9 cellular contexts compared by ENCODE assay signal in the genomic region with DNA sequence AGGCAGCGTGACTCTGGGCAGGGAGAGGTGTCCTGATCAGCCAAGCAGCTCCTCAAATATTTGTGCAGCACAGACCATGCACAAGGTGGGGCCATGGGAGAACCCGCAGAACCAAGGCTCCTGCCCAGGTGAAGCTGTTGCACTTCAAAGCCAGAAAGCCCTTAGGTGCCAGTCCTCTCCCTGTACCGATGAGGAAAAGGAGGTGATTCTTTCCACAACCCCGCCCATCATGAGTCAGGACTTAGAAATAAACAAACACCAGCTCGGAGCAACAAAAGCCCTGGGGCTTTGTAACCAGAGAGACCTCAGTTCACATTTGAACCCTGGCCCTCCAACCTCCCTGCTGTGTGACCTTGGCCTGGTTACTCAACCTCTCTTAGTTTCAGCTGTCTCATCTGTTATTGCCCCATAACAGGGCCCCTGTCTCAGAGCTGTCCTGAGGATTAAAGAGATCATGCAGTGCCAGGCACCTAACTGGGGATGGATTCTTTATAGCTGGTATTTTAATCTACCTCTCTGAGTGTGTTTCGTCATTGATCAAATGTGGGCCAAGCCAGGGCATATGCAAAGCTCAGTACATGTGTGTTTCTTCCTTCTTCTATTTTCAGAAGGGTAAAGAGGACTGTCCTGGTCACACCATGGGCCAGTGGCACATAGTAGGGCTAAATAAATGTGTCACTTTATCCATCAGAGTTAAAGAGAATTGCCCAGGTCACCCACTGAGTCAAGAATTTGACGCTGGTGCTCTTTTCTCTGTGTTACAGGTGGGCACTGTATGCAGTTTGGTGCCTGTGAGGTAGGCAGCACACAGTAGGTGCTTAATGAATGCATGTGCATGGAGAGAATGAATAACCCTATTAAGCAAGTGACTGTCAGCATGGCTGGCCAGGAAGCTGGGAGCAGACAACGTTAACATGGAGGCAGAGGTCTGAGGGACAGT. TPM values are rescaled to one million over a fixed set of nuclear protein-coding genes. Genes with fewer than 3 reads are reported as not detected.
A peak's percentile ranks its signal among the peaks of the same experiment; 100 is the strongest.
DNase-seq lines count a peak whose midpoint lies in the region; ATAC-seq and TF ChIP-seq lines count a peak whose summit lies in the region.
"Had no signal": no experiment of that assay in that cellular context is flagged by ENCODE, and none has a peak within 500 bp of the region (broad histone marks: within the 10 kb centered on the region; RNA-seq: fewer than 3 reads in every experiment).

No MANE protein-coding gene starts in this region.

- no peaks in the 10 kb centered on the region for H3K4me1 Mint-ChIP-seq in activated T-helper 2 cell treated with anti-CD3 and anti-CD28 coated beads, Interferon-gamma antibody, Interleukin-2, Interleukin-4, amounts not matched to agents 10 μg/mL and 5 μg/mL and 100 μg/mL, durations not matched to agents 14 hours and 24 hours and 36 hours (ENCODE audit: low read depth)

- TF ChIP-seq POLR2A in upper lobe of left lung (IDR thresholded peaks at IDR 0.05), result no peak

- peaks cover 7% of the 10 kb centered on the region; the same call in 1 of the 2 replicates for H3K4me1 ChIP-seq in Panc1 (ENCODE audit: control insufficient read depth, insufficient read depth, low read length)
- peaks cover 0 to 9% (median 0%) of the 10 kb centered on the region in 4 donors for H3K4me1 ChIP-seq in upper lobe of left lung

- no peaks in the 10 kb centered on the region for H3K27me3 Mint-ChIP-seq in activated T-helper 2 cell treated with anti-CD3 and anti-CD28 coated beads, Interferon-gamma antibody, Interleukin-2, Interleukin-4, amounts not matched to agents 10 μg/mL and 5 μg/mL and 100 μg/mL, durations not matched to agents 14 hours and 24 hours and 36 hours (ENCODE audit: low read depth)

- H3K36me3 ChIP-seq in Panc1 (ENCODE audit: control insufficient read depth, insufficient read depth, low read length), result no peaks in the 10 kb centered on the region
- no peaks in the 10 kb centered on the region for H3K36me3 ChIP-seq in upper lobe of left lung

- in situ Hi-C loops in Panc1 (cut with HindIII; ENCODE audit: low pct_unique_long_range_greater_than_20kb, low sequenced_read_pairs), result no loop called here

- H3K27ac ChIP-seq in Panc1 (ENCODE audit: low read length) (no peak overlapping the region), upper lobe of left lung (peak overlapping the region; percentile 17 to 56 (median 40))

- no TSS peak for BruUV-seq in Panc1 (replicated peaks; lab: Mats Ljungman, UMichigan)

- TF ChIP-seq CTCF in Panc1 (IDR thresholded peaks at IDR 0.05) (no peak), foreskin fibroblast (IDR thresholded peaks at IDR 0.05; ENCODE audit: low read depth, low read length) (no peak), upper lobe of left lung (IDR thresholded peaks at IDR 0.05) (no peak)

- H3K27ac Mint-ChIP-seq in activated T-helper 2 cell treated with anti-CD3 and anti-CD28 coated beads, Interferon-gamma antibody, Interleukin-2, Interleukin-4, amounts not matched to agents 10 μg/mL and 5 μg/mL and 100 μg/mL, durations not matched to agents 14 hours and 24 hours and 36 hours, result no peak overlapping the region
- H3K27ac Mint-ChIP-seq: activated naive CD4-positive, alpha-beta T cell treated with anti-CD3 and anti-CD28 coated beads for 36 hours had no signal

- no peak overlapping the region for H3K4me3 ChIP-seq in Panc1 (ENCODE audit: low read depth in 2 of 2, low read length in 2 of 2)
- no peak overlapping the region for H3K4me3 ChIP-seq in foreskin fibroblast (ENCODE audit: low read depth in 1 of 2, low read length in 2 of 2)
- H3K4me3 ChIP-seq in upper lobe of left lung, result no peak overlapping the region

- ATAC-seq in Panc1, result peak; percentile 70
- peak in 1 of 2 donors; percentile 50 for ATAC-seq in upper lobe of left lung (ENCODE audit: low FRiP score in 2 of 2)
- ATAC-seq in Right ventricle myocardium superior (ENCODE audit: poor library complexity), result no peak

- POLR2A ChIA-PET in Panc1 (lab: Charles Lee), result interaction anchor here (0.5 to 0.7 kb wide), 2 partner anchors 12 to 46 kb away, joined by 3 to 7 read pairs; no protein-coding TSS in a partner anchor

- WGBS in upper lobe of left lung, 2 donors, result 56 to 84% methylated on average over 4 to 8 of the region's 8 CpGs

- DNase-seq in SIG-M5 treated with dmso at 0.1 percent for 504 hours (lab: John Stamatoyannopoulos, UW; ENCODE audit: unreplicated experiment) (peak; percentile 52), SIG-M5 (lab: John Stamatoyannopoulos, UW) (no peak), Panc1 (ENCODE audit: low read depth, low spot score) (peak; percentile 53), foreskin fibroblast (peak; percentile 66 to 67), upper lobe of left lung (peak in 1 of 2 donors; percentile 62), Right ventricle myocardium superior (no peak)
- no peak for DNase-seq in activated T-helper 2 cell treated with anti-CD3 and anti-CD28 coated beads, Interferon-gamma antibody, Interleukin-2, Interleukin-4, amounts not matched to agents 10 μg/mL and 5 μg/mL and 100 μg/mL, durations not matched to agents 14 hours and 24 hours and 36 hours (ENCODE audit: low spot score)
- DNase-seq in activated naive CD4-positive, alpha-beta T cell (lab: John Stamatoyannopoulos, UW), result no peak
- DNase-seq: activated naive CD4-positive, alpha-beta T cell treated with anti-CD3 and anti-CD28 coated beads for 36 hours had no signal

- intact Hi-C loops in Panc1 (cut with micrococcal nuclease; ENCODE audit: unreplicated experiment), result no loop called here
- intact Hi-C loops in activated T-helper 2 cell treated with anti-CD3 and anti-CD28 coated beads, Interferon-gamma antibody, Interleukin-2, Interleukin-4, amounts not matched to agents 10 μg/mL and 5 μg/mL and 100 μg/mL, durations not matched to agents 14 hours and 24 hours and 36 hours (cut with micrococcal nuclease), result no loop called here
- intact Hi-C loops in Right ventricle myocardium superior (cut with DNase I), result no loop called here

- no peak overlapping the region for H3K4me3 Mint-ChIP-seq in activated T-helper 2 cell treated with anti-CD3 and anti-CD28 coated beads, Interferon-gamma antibody, Interleukin-2, Interleukin-4, amounts not matched to agents 10 μg/mL and 5 μg/mL and 100 μg/mL, durations not matched to agents 14 hours and 24 hours and 36 hours (ENCODE audit: low read depth)
- H3K4me3 Mint-ChIP-seq: activated naive CD4-positive, alpha-beta T cell treated with anti-CD3 and anti-CD28 coated beads for 36 hours had no signal

- H3K27me3 ChIP-seq in Panc1 (ENCODE audit: control insufficient read depth, insufficient read depth, low read length) (no peaks in the 10 kb centered on the region), upper lobe of left lung (no peaks in the 10 kb centered on the region)

- no peak for TF ChIP-seq EP300 in upper lobe of left lung (IDR thresholded peaks at IDR 0.05)

- no peaks in the 10 kb centered on the region for H3K36me3 Mint-ChIP-seq in activated T-helper 2 cell treated with anti-CD3 and anti-CD28 coated beads, Interferon-gamma antibody, Interleukin-2, Interleukin-4, amounts not matched to agents 10 μg/mL and 5 μg/mL and 100 μg/mL, durations not matched to agents 14 hours and 24 hours and 36 hours (ENCODE audit: low read depth)

- H3K9me3 Mint-ChIP-seq in activated T-helper 2 cell treated with anti-CD3 and anti-CD28 coated beads, Interferon-gamma antibody, Interleukin-2, Interleukin-4, amounts not matched to agents 10 μg/mL and 5 μg/mL and 100 μg/mL, durations not matched to agents 14 hours and 24 hours and 36 hours, result no peaks in the 10 kb centered on the region
- H3K9me3 Mint-ChIP-seq: activated naive CD4-positive, alpha-beta T cell treated with anti-CD3 and anti-CD28 coated beads for 36 hours had no signal

- CTCF ChIA-PET in Panc1 (lab: Charles Lee), result interaction anchor here (0.6 kb wide), 1 partner anchor 472 kb away, joined by 7 read pairs; no protein-coding TSS in a partner anchor

- H3K9me3 ChIP-seq in Panc1 (ENCODE audit: control insufficient read depth, insufficient read depth, low read depth, low read length) (no peaks in the 10 kb centered on the region), upper lobe of left lung (no peaks in the 10 kb centered on the region)

RNA-seq across cellular contexts. Expression of gene LDLRAD1, which starts 1.4 kb away (rescaled TPM):
- total RNA-seq in Panc1 (2021; ENCODE audit: unreplicated experiment), result not detected
- not detected for polyA plus RNA-seq in Panc1 (2012; ENCODE audit: insufficient read length)
- total RNA-seq in upper lobe of left lung, result 10 to 100 TPM in 2 of 6 donors, 1 to 10 TPM in 3, under 1 TPM in 1; 0.46 to 27.4 (median 7.9) TPM
- not detected in 2 replicates for total RNA-seq in activated T-helper 2 cell treated with anti-CD3 and anti-CD28 coated beads, Interferon-gamma antibody, Interleukin-2, Interleukin-4, amounts not matched to agents 10 μg/mL and 5 μg/mL and 100 μg/mL, durations not matched to agents 14 hours and 24 hours and 36 hours
- total RNA-seq in Right ventricle myocardium superior, result not detected
- total RNA-seq: activated naive CD4-positive, alpha-beta T cell treated with anti-CD3 and anti-CD28 coated beads for 36 hours had no signal

RNA-seq across cellular contexts. Expression of gene TMEM59, which starts 36.4 kb away (rescaled TPM):
- total RNA-seq in Panc1 (2021; ENCODE audit: unreplicated experiment) (174 TPM), upper lobe of left lung (100 to 1,000 TPM in 5 of 6 donors, 10 to 100 TPM in 1; 66.0 to 432 (median 263) TPM), Right ventricle myocardium superior (310 TPM)
- polyA plus RNA-seq in Panc1 (2012; ENCODE audit: insufficient read length), result 123 TPM
- 128 and 133 TPM in 2 replicates for total RNA-seq in activated T-helper 2 cell treated with anti-CD3 and anti-CD28 coated beads, Interferon-gamma antibody, Interleukin-2, Interleukin-4, amounts not matched to agents 10 μg/mL and 5 μg/mL and 100 μg/mL, durations not matched to agents 14 hours and 24 hours and 36 hours

RNA-seq across cellular contexts. Expression of gene TCEANC2, which starts 36.8 kb away (rescaled TPM):
- total RNA-seq in Panc1 (2021; ENCODE audit: unreplicated experiment), result 5.1 TPM
- polyA plus RNA-seq in Panc1 (2012; ENCODE audit: insufficient read length), result 2.5 TPM
- total RNA-seq in upper lobe of left lung, result 10 to 100 TPM in 1 of 6 donors, 1 to 10 TPM in 5; 2.0 to 11.5 (median 4.6) TPM
- 12.8 and 13.2 TPM in 2 replicates for total RNA-seq in activated T-helper 2 cell treated with anti-CD3 and anti-CD28 coated beads, Interferon-gamma antibody, Interleukin-2, Interleukin-4, amounts not matched to agents 10 μg/mL and 5 μg/mL and 100 μg/mL, durations not matched to agents 14 hours and 24 hours and 36 hours
- 5.3 TPM for total RNA-seq in Right ventricle myocardium superior

Comparison
In these comparisons a context has a peak if more than half of its experiments do, and no peak if none do; other contexts are left out.
1. DNase-seq: peak in SIG-M5 treated with dmso at 0.1 percent for 504 hours (single experiment), Panc1 (single experiment) and foreskin fibroblast (2 of 2); none in SIG-M5 (single experiment), activated T-helper 2 cell treated with anti-CD3 and anti-CD28 coated beads, Interferon-gamma antibody, Interleukin-2, Interleukin-4, amounts not matched to agents 10 μg/mL and 5 μg/mL and 100 μg/mL, durations not matched to agents 14 hours and 24 hours and 36 hours (single experiment), Right ventricle myocardium superior (single experiment) and activated naive CD4-positive, alpha-beta T cell (0 of 4).